1 cellular context compared by ENCODE assay signal in the genomic region with DNA sequence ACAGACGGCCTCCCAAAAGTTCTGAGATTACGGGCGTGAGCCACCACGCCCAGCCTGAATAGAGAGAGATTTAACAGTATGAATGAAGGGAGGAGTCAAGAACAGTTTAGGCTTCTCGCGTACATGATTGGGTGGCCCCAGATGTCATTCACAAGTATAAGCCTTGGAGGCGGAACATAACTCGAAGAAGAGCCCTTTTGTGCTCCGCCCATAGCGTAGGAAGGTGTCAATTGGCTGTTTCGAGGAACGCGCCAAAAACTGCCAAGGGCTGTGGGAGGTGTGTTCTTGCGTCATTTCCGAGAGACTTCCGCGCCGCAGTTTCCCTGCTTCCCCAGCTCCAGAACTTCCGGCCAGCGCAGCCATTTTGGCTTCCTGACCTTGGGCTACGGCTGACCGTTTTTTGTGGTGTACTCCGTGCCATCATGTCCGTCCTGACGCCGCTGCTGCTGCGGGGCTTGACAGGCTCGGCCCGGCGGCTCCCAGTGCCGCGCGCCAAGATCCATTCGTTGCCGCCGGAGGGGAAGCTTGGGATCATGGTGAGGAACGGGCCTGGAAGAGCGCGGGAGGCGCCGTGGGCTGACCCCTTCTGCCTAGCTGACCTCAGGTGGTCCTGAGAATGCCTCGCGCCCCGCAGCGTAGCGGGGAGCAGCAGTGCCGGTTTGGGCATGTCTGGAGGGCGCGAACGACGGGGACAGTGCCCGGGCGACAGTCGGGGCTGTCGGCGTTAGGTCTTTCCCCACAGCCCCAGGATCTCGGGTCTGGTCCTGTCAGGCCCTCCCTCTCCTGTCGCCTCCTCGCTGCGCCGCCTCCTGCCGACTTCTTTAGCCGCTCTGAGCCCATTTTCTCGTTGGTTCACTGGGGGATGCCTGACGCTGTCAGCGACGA.
TF ChIP-seq lines count a peak whose summit lies in the region.

A gene with protein sequence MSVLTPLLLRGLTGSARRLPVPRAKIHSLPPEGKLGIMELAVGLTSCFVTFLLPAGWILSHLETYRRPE (plus strand): TSS at position 362 of the 885 bp plus-strand sequence. CDS start 61 bp downstream, at position 423.

TF ChIP-seq in HEK293, 187 proteins besides CTCF, POLR2A, EP300 and RAD21 (continued from another document):
- TF ChIP-seq ZNF776 (tag by site-specific recombination; IDR thresholded peaks at IDR 0.05; ENCODE audit: borderline replicate concordance) (no peak), GLIS1 (tag by site-specific recombination; IDR thresholded peaks at IDR 0.05) (peak; percentile 54), ZNF530 (tag by site-specific recombination; IDR thresholded peaks at IDR 0.05; ENCODE audit: low read depth) (no peak), ZNF629 (tag by site-specific recombination; IDR thresholded peaks at IDR 0.05) (peak; percentile 98), SCRT2 (tag by site-specific recombination; IDR thresholded peaks at IDR 0.05) (no peak), EGR2 (tag by site-specific recombination; IDR thresholded peaks at IDR 0.05; ENCODE audit: low read depth) (peak; percentile 43; the same call in 1 of the 2 replicates), ZNF311 (tag by site-specific recombination; IDR thresholded peaks at IDR 0.05; ENCODE audit: borderline replicate concordance) (no peak), GLI2 (tag by site-specific recombination; IDR thresholded peaks at IDR 0.05; ENCODE audit: borderline replicate concordance, low read depth) (no peak), ZNF585B (tag by site-specific recombination; IDR thresholded peaks at IDR 0.05) (no peak), ZNF221 (tag by site-specific recombination; IDR thresholded peaks at IDR 0.05; ENCODE audit: borderline replicate concordance) (no peak), ZFHX2 (tag by site-specific recombination; conservative IDR thresholded peaks at IDR 0.05) (peak; percentile 69), ZNF2 (tag by site-specific recombination; IDR thresholded peaks at IDR 0.05) (peak; percentile 85)
- TF ChIP-seq, protein P1, sequence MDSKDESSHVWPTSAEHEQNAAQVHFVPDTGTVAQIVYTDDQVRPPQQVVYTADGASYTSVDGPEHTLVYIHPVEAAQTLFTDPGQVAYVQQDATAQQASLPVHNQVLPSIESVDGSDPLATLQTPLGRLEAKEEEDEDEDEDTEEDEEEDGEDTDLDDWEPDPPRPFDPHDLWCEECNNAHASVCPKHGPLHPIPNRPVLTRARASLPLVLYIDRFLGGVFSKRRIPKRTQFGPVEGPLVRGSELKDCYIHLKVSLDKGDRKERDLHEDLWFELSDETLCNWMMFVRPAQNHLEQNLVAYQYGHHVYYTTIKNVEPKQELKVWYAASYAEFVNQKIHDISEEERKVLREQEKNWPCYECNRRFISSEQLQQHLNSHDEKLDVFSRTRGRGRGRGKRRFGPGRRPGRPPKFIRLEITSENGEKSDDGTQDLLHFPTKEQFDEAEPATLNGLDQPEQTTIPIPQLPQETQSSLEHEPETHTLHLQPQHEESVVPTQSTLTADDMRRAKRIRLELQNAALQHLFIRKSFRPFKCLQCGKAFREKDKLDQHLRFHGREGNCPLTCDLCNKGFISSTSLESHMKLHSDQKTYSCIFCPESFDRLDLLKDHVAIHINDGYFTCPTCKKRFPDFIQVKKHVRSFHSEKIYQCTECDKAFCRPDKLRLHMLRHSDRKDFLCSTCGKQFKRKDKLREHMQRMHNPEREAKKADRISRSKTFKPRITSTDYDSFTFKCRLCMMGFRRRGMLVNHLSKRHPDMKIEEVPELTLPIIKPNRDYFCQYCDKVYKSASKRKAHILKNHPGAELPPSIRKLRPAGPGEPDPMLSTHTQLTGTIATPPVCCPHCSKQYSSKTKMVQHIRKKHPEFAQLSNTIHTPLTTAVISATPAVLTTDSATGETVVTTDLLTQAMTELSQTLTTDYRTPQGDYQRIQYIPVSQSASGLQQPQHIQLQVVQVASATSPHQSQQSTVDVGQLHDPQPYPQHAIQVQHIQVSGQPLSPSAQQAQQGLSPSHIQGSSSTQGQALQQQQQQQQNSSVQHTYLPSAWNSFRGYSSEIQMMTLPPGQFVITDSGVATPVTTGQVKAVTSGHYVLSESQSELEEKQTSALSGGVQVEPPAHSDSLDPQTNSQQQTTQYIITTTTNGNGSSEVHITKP (tag by site-specific recombination; IDR thresholded peaks at IDR 0.05), result no peak
- TF ChIP-seq, protein P2, sequence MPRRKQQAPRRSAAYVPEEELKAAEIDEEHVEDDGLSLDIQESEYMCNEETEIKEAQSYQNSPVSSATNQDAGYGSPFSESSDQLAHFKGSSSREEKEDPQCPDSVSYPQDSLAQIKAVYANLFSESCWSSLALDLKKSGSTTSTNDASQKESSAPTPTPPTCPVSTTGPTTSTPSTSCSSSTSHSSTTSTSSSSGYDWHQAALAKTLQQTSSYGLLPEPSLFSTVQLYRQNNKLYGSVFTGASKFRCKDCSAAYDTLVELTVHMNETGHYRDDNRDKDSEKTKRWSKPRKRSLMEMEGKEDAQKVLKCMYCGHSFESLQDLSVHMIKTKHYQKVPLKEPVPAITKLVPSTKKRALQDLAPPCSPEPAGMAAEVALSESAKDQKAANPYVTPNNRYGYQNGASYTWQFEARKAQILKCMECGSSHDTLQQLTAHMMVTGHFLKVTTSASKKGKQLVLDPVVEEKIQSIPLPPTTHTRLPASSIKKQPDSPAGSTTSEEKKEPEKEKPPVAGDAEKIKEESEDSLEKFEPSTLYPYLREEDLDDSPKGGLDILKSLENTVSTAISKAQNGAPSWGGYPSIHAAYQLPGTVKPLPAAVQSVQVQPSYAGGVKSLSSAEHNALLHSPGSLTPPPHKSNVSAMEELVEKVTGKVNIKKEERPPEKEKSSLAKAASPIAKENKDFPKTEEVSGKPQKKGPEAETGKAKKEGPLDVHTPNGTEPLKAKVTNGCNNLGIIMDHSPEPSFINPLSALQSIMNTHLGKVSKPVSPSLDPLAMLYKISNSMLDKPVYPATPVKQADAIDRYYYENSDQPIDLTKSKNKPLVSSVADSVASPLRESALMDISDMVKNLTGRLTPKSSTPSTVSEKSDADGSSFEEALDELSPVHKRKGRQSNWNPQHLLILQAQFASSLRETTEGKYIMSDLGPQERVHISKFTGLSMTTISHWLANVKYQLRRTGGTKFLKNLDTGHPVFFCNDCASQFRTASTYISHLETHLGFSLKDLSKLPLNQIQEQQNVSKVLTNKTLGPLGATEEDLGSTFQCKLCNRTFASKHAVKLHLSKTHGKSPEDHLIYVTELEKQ (tag by site-specific recombination; IDR thresholded peaks at IDR 0.05; ENCODE audit: borderline replicate concordance), result no peak
- TF ChIP-seq, protein P3, sequence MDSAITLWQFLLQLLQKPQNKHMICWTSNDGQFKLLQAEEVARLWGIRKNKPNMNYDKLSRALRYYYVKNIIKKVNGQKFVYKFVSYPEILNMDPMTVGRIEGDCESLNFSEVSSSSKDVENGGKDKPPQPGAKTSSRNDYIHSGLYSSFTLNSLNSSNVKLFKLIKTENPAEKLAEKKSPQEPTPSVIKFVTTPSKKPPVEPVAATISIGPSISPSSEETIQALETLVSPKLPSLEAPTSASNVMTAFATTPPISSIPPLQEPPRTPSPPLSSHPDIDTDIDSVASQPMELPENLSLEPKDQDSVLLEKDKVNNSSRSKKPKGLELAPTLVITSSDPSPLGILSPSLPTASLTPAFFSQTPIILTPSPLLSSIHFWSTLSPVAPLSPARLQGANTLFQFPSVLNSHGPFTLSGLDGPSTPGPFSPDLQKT (IDR thresholded peaks at IDR 0.05; ENCODE audit: borderline replicate concordance, low read depth, low read length), result peak; percentile 82; the same call in 1 of the 2 replicates
